In the genomic region with DNA sequence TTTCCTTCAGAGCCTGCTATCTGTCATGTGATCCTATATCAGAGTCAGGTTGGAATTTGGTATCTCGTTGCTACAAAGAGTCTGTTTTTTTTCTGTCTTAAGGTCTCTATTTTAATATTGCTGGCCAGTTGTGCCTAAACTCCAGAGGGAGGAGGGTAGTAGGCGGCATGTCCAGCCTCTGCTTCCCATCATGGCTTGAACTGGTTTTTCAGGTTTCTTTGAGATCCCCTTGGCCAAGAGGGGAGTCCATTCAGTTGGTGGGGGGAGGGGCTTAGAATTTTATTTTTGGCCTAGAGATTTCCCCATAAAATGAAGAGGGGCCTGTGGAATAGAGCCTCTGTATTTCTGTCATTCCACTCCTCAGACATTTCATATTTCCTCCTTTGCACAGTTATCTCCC, we compare ENCODE assay signal across 30 cellular contexts.
"Had no signal": no experiment of that assay in that cellular context is flagged by ENCODE, and none has a peak within 500 bp of the region (broad histone marks: within the 10 kb centered on the region; RNA-seq: fewer than 3 reads in every experiment).

No MANE protein-coding gene starts in this region.

- H3K4me3 ChIP-seq: adrenal gland, body of pancreas, esophagus muscularis mucosa, gastrocnemius medialis had no signal

- H3K4me1 ChIP-seq: adrenal gland, body of pancreas, esophagus muscularis mucosa, foreskin keratinocyte, gastrocnemius medialis had no signal

- H3K36me3 ChIP-seq: adrenal gland, esophagus muscularis mucosa, gastrocnemius medialis, WERI-Rb-1 had no signal

- ATAC-seq: activated CD4-positive, alpha-beta T cell treated with anti-CD3 and anti-CD28 coated beads for 36 hours; activated CD8-positive, alpha-beta memory T cell treated with anti-CD3 and anti-CD28 coated beads, Interleukin-2, amount 10 ng/mL, durations not matched to agents 7 days and 5 days; activated CD8-positive, alpha-beta T cell treated with anti-CD3 and anti-CD28 coated beads, Interleukin-2, amount 10 ng/mL, durations not matched to agents 7 days and 5 days; activated naive CD8-positive, alpha-beta T cell treated with anti-CD3 and anti-CD28 coated beads, Interleukin-2, amount 50 U/mL, for 24 hours; body of pancreas; effector memory CD8-positive, alpha-beta T cell; foreskin keratinocyte; gastrocnemius medialis; T-helper 17 cell had no signal

- DNase-seq: activated CD4-positive, alpha-beta memory T cell treated with anti-CD3 and anti-CD28 coated beads for 36 hours; activated CD4-positive, alpha-beta T cell treated with anti-CD3 and anti-CD28 coated beads for 36 hours; activated CD4-positive, alpha-beta T cell treated with anti-CD3 and anti-CD28 coated beads, Interleukin-2, amount 10 ng/mL, durations not matched to agents 24 days and 14 days; activated CD4-positive, CD25-positive, alpha-beta regulatory T cell; activated CD4-positive, CD25-positive, alpha-beta regulatory T cell treated with anti-CD3 and anti-CD28 coated beads, Interleukin-2, amount 50 U/mL, for 72 hours; activated CD8-positive, alpha-beta memory T cell treated with anti-CD3 and anti-CD28 coated beads, Interleukin-2, amount 10 ng/mL, durations not matched to agents 7 days and 5 days; activated CD8-positive, alpha-beta memory T cell treated with anti-CD3 and anti-CD28 coated beads, Interleukin-2, amount 50 U/mL, for 4 hours; activated CD8-positive, alpha-beta T cell treated with anti-CD3 and anti-CD28 coated beads, Interleukin-2, amount 10 ng/mL, durations not matched to agents 7 days and 5 days; activated effector memory CD4-positive, alpha-beta T cell treated with anti-CD3 and anti-CD28 coated beads, Interleukin-2, amount 50 U/mL, for 16 hours; activated naive CD4-positive, alpha-beta T cell treated with anti-CD3 and anti-CD28 coated beads for 36 hours; activated naive CD8-positive, alpha-beta T cell treated with anti-CD3 and anti-CD28 coated beads for 36 hours; activated naive CD8-positive, alpha-beta T cell treated with anti-CD3 and anti-CD28 coated beads, Interleukin-2, amount 50 U/mL, for 24 hours; activated T-cell treated with anti-CD3 and anti-CD28 coated beads, Interleukin-2, amount 50 U/mL, for 1 hour; activated T-cell treated with anti-CD3 and anti-CD28 coated beads, Interleukin-2, amount 50 U/mL, for 48 hours; adrenal gland; amygdala; aorta; body of pancreas; caudate nucleus; cortex of kidney; dermis blood vessel endothelial cell; effector CD4-positive, alpha-beta T cell; effector memory CD8-positive, alpha-beta T cell; erythroblast; foreskin keratinocyte; gastrocnemius medialis; T-helper 17 cell; T1000; WERI-Rb-1 had no signal

- H3K9me3 ChIP-seq: gastrocnemius medialis had no signal

- H3K27ac ChIP-seq: adrenal gland, body of pancreas, esophagus muscularis mucosa, foreskin keratinocyte, gastrocnemius medialis, WERI-Rb-1 had no signal

- H3K27me3 ChIP-seq: adrenal gland, body of pancreas, esophagus muscularis mucosa, foreskin keratinocyte, gastrocnemius medialis had no signal
